In genomic region chr1:175383239-175383638, GRCh38 we compare ENCODE assay signal across 15 cellular contexts.
DNase-seq lines count a peak whose midpoint lies in the region; ATAC-seq lines count a peak whose summit lies in the region.
"Had no signal": no experiment of that assay in that cellular context is flagged by ENCODE, and none has a peak within 500 bp of the region (broad histone marks: within the 10 kb centered on the region; RNA-seq: fewer than 3 reads in every experiment).

No MANE protein-coding gene starts in this region.

- no peak for ATAC-seq in GM21723 (IDR thresholded peaks at IDR 0.05; ENCODE audit: unreplicated experiment)
- ATAC-seq: GM12878 had no signal

- peak in 2 of 3 experiments; percentile 42 to 56 for DNase-seq in NCI-H1417 (lab: John Stamatoyannopoulos, UW)
- DNase-seq in NCI-H1417 treated with DMSO at 0.1 percent for 48 hours (lab: John Stamatoyannopoulos, UW), result no peak
- DNase-seq in DMS 273 treated with DMSO at 0.1 percent for 48 hours (lab: John Stamatoyannopoulos, UW), result peak; percentile 47
- DNase-seq in NCI-H2107 (lab: John Stamatoyannopoulos, UW), result peak; percentile 35
- peak; percentile 42 for DNase-seq in medulla oblongata (ENCODE audit: extremely low spot score)
- no peak for DNase-seq in effector CD8-positive, alpha-beta T cell (lab: John Stamatoyannopoulos, UW)
- DNase-seq: 8988T; AML-193; Caco-2; CD8-positive, alpha-beta memory T cell; DMS79; GOT3; H9 had no signal

Comparison
In these comparisons a context has a peak if more than half of its experiments do, and no peak if none do; other contexts are left out.
1. DNase-seq: peak in NCI-H1417 (2 of 3), DMS 273 treated with DMSO at 0.1 percent for 48 hours (single experiment), NCI-H2107 (single experiment) and medulla oblongata (single experiment); none in NCI-H1417 treated with DMSO at 0.1 percent for 48 hours (single experiment) and effector CD8-positive, alpha-beta T cell (single experiment).